23 cellular contexts compared by ENCODE assay signal in the genomic region with DNA sequence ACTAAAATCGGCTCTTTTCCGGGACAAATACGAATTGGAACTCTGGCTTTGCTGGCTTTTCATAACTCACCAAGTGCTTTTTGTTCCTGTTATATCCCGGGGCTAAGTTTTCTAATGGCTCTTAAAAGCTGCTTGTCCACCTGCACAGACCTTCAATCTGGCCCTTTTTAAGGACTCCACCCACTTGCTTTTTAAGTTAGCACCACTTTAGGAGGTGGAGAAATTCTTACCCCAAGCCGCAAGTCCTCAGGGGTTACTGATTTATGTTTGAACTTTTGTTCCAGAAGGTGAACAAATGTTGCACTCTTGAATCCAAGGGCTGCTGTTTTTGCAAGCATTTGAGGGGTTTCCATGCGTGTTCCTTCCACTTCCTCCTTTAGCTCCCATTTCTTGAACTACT.
"Had no signal": no experiment of that assay in that cellular context is flagged by ENCODE, and none has a peak within 500 bp of the region (broad histone marks: within the 10 kb centered on the region; RNA-seq: fewer than 3 reads in every experiment).

No MANE protein-coding gene starts in this region.

- H3K9me3 ChIP-seq: breast epithelium, Peyer's patch, SJCRH30, SK-N-SH had no signal

- H3K9ac ChIP-seq: SK-N-SH had no signal

- H3K4me2 ChIP-seq: SK-N-SH had no signal

- ATAC-seq: activated CD4-positive, CD25-positive, alpha-beta regulatory T cell treated with anti-CD3 and anti-CD28 coated beads, Interleukin-2, amount 50 U/mL, for 24 hours; activated CD8-positive, alpha-beta T cell treated with anti-CD3 and anti-CD28 coated beads for 36 hours had no signal

- H3K27ac ChIP-seq: breast epithelium, Peyer's patch, RWPE1, SJCRH30, WERI-Rb-1 had no signal

- H3K4me1 ChIP-seq: breast epithelium, Peyer's patch had no signal

- H3K4me3 ChIP-seq: breast epithelium, Peyer's patch, SJCRH30 had no signal

- DNase-seq: activated CD4-positive, alpha-beta T cell treated with anti-CD3 and anti-CD28 coated beads for 4 hours; activated CD8-positive, alpha-beta memory T cell treated with anti-CD3 and anti-CD28 coated beads, Interleukin-2, amount 50 U/mL, for 4 hours; activated CD8-positive, alpha-beta T cell treated with anti-CD3 and anti-CD28 coated beads for 36 hours; activated naive CD4-positive, alpha-beta T cell treated with anti-CD3 and anti-CD28 coated beads, Interleukin-2, amount 50 U/mL, for 16 hours; aorta; caudate nucleus; KG1; NCI-H1092; NCI-H1417; NCI-H1694; NCI-H2029; NCI-H2107; NCI-H345; NCI-H510A treated with DMSO at 0.1 percent for 48 hours; Peyer's patch; Right ventricle myocardium superior; SJCRH30; SK-N-SH; T-helper 1 cell; WERI-Rb-1 had no signal

- H3K27ac Mint-ChIP-seq: activated CD8-positive, alpha-beta T cell treated with anti-CD3 and anti-CD28 coated beads for 36 hours had no signal

- H3K36me3 ChIP-seq: breast epithelium, Peyer's patch, SJCRH30, WERI-Rb-1 had no signal

- H3K27me3 ChIP-seq: breast epithelium, Peyer's patch, SJCRH30 had no signal

- H3K9me3 Mint-ChIP-seq: activated CD8-positive, alpha-beta T cell treated with anti-CD3 and anti-CD28 coated beads for 36 hours had no signal
